ENCODE assay signal across 24 cellular contexts in genomic region chr4:131551306-131551705, GRCh38.
"Had no signal": no experiment of that assay in that cellular context is flagged by ENCODE, and none has a peak within 500 bp of the region (broad histone marks: within the 10 kb centered on the region; RNA-seq: fewer than 3 reads in every experiment).

No MANE protein-coding gene starts in this region.

- H3K4me1 ChIP-seq: esophagus muscularis mucosa, foreskin keratinocyte, lower lobe of right lung, parathyroid adenoma, right lobe of liver, stomach, thyroid gland, vagina had no signal

- H3K79me2 ChIP-seq: parathyroid adenoma had no signal

- H3K9ac ChIP-seq: parathyroid adenoma had no signal

- H3K36me3 ChIP-seq: esophagus muscularis mucosa, lower lobe of right lung, right lobe of liver, stomach, thyroid gland, vagina had no signal

- H3K27ac ChIP-seq: coronary artery, esophagus muscularis mucosa, foreskin keratinocyte, lower lobe of right lung, parathyroid adenoma, right lobe of liver, stomach, thyroid gland, vagina had no signal

- H3K27me3 ChIP-seq: esophagus muscularis mucosa, foreskin keratinocyte, right lobe of liver, stomach, thyroid gland, vagina had no signal

- H3K4me3 ChIP-seq: coronary artery, esophagus muscularis mucosa, lower lobe of right lung, mucosa of descending colon, right lobe of liver, smooth muscle cell, stomach, thyroid gland, vagina had no signal

- H3K9me3 ChIP-seq: esophagus muscularis mucosa, lower lobe of right lung, right lobe of liver, stomach, thyroid gland, vagina had no signal

- H2AFZ ChIP-seq: parathyroid adenoma had no signal

- H3K4me2 ChIP-seq: smooth muscle cell had no signal

- ATAC-seq: foreskin keratinocyte; left ventricle myocardium superior; lower lobe of right lung; mucosa of descending colon; natural killer cell treated with Interleukin-12 subunit alpha and Interleukin-12 subunit beta and Interleukin-15 and Interleukin-18, amount 100 ng/mL, for 72 hours; right lobe of liver; stimulated activated effector memory CD8-positive, alpha-beta T cell treated with anti-CD3 and anti-CD28 coated beads, Interleukin-12 subunit alpha, Interleukin-12 subunit beta, amount 100 ng/mL, for 72 hours had no signal

- DNase-seq: dermis blood vessel endothelial cell; effector memory CD4-positive, alpha-beta T cell; foreskin keratinocyte; hypothalamus; immature natural killer cell; left ventricle myocardium superior; lower lobe of right lung; mucosa of descending colon; naive B cell; right lobe of liver; stimulated activated CD4-positive, alpha-beta T cell treated with anti-CD3 and anti-CD28 coated beads, Interleukin-12 subunit alpha, Interleukin-12 subunit beta, amount 100 ng/mL, for 4 hours; stimulated activated CD4-positive, alpha-beta T cell treated with anti-CD3 and anti-CD28 coated beads, Interleukin-1b, Interleukin-23, amount 100 ng/mL, for 48 hours; stimulated activated CD4-positive, alpha-beta T cell treated with anti-CD3 and anti-CD28 coated beads, Interleukin-4, amount 100 ng/mL, for 1 hour; stimulated activated naive CD4-positive, alpha-beta T cell treated with Interleukin-2 at 50 U/mL for 16 hours; stomach; thyroid gland; trophoblast cell had no signal
